In the genomic region with DNA sequence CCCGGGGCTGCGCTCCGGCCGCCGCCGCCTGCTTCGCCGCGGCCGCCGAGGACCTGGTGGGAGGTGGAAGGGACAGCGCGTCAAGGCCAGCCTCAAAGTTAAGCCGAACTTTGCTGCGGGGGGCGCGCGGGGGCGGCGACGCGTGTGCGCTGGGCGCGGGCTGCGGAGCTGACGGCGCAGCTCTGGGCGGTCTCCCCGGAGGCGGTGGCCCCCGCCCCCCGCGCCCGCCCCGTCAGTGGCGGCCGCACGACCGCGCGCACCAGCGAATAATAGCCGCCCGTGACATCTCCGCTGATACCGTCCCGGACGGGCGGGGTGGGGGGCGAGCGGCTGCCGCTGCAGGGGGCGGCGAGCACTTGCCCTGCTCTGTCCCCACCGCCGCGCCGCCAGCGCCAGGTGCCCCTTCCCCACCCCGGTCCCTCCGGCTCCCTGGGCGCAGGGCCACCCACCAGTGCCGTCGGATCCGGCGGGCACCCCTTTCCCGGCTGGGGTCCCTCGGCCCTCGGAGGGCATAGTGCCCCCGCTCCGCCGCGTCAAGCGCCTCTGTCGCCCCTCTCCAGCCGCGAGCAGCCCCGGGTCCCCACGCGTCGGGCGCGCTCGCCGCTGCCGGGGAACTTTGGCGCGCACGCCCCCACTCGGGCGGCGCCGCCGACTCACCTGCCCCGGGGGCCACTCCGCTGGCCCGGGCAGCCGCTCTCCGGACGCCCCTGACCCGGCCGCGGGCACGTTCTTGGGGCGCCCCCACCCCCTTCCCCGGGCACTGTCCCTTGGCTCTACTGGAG, we compare ENCODE assay signal across 8 cellular contexts. TPM values are rescaled to one million over a fixed set of nuclear protein-coding genes. Genes with fewer than 3 reads are reported as not detected.
DNase-seq lines count a peak whose midpoint lies in the region; ATAC-seq, FAIRE-seq and TF ChIP-seq lines count a peak whose summit lies in the region.

No MANE protein-coding gene starts in this region.

- H3K4me3 ChIP-seq in AG04449 (ENCODE audit: low read depth, low read length), result peak overlapping the region; percentile 48
- peak overlapping the region; percentile 81 for H3K4me3 ChIP-seq in GM23248
- peak overlapping the region; percentile 12 for H3K4me3 ChIP-seq in fibroblast of mammary gland (ENCODE audit: control insufficient read depth, low read depth, low read length)
- peak overlapping the region; percentile 50 for H3K4me3 ChIP-seq in skeletal muscle cell (ENCODE audit: low read depth, low read length)

- H3K27me3 Mint-ChIP-seq in WTC11 (ENCODE audit: low read depth), result peaks cover 27% of the 10 kb centered on the region

- H3K27me3 ChIP-seq in GM23248 (replicated peaks; ENCODE audit: insufficient read depth), result peaks cover 16% of the 10 kb centered on the region; the same call in 1 of the 2 replicates

- FAIRE-seq in H54 (lab: Jason Lieb, UNC), result no peak

- no peaks in the 10 kb centered on the region for H3K9me3 ChIP-seq in GM23248 (ENCODE audit: low read depth)

- H3K9me2 ChIP-seq in GM23248 (ENCODE audit: insufficient read depth), result no peaks in the 10 kb centered on the region

- TF ChIP-seq POLR2A in H54 (IDR thresholded peaks at IDR 0.05; ENCODE audit: low read depth, low read length), result no peak

- WGBS in GM23248 (ENCODE audit: low coverage in 1 of 2, low lambda C conversion rate in 2 of 2, missing lambda C conversion rate in 2 of 2), 2 experiments, result 2 to 4% methylated on average over 32 to 56 of the region's 107 CpGs

- ATAC-seq in WTC11, result no peak
- ATAC-seq in GM19035 (IDR thresholded peaks at IDR 0.05; ENCODE audit: unreplicated experiment), result no peak

- H3K9ac ChIP-seq in GM23248, result peak overlapping the region; percentile 54; the same call in 1 of the 2 replicates

- DNase-seq in AG04449 (ENCODE audit: low read depth, low spot score), result no peak
- peak; percentile 32 for DNase-seq in GM23248
- DNase-seq in WTC11 (ENCODE audit: low spot score), result no peak
- no peak for DNase-seq in fibroblast of mammary gland (ENCODE audit: low read depth)
- DNase-seq in skeletal muscle cell (ENCODE audit: low read depth), result no peak
- DNase-seq in H54 (ENCODE audit: insufficient read length, low spot score), result no peak
- no peak for DNase-seq in MV-4-11 (lab: John Stamatoyannopoulos, UW)

- no peak for TF ChIP-seq CTCF in AG04449 (IDR thresholded peaks at IDR 0.05; ENCODE audit: insufficient read depth, low read length, missing control alignments)
- no peak for TF ChIP-seq CTCF in WTC11 (IDR thresholded peaks at IDR 0.05)
- no peak for TF ChIP-seq CTCF in fibroblast of mammary gland (conservative IDR thresholded peaks at IDR 0.05; ENCODE audit: control insufficient read depth, insufficient read depth, low read depth, low read length)

- no peaks in the 10 kb centered on the region; the same call in 1 of the 2 replicates for H3K36me3 Mint-ChIP-seq in WTC11

- H3K4me3 Mint-ChIP-seq in WTC11, result peak overlapping the region; percentile 16; the same call in 1 of the 2 replicates

- no peaks in the 10 kb centered on the region for H3K9me3 Mint-ChIP-seq in WTC11

- H3K27ac Mint-ChIP-seq in WTC11, result no peak overlapping the region

- H3K79me2 ChIP-seq in GM23248 (ENCODE audit: insufficient read depth), result no peaks in the 10 kb centered on the region

- peak overlapping the region; percentile 91 for H2AFZ ChIP-seq in GM23248

- H3F3A ChIP-seq in GM23248 (ENCODE audit: insufficient read depth), result no peaks in the 10 kb centered on the region

- POLR2A ChIA-PET in AG04449 (lab: Yijun Ruan, JAX), result no interaction called here
- POLR2A ChIA-PET in WTC11 (lab: Charles Lee), result interaction anchor here (1.5 kb wide), 1 partner anchor 13 kb away, joined by 3 read pairs; the partner anchor contains the start of gene PLPP7

- H3K4me1 Mint-ChIP-seq in WTC11, result peaks cover 24% of the 10 kb centered on the region

- in situ Hi-C loops in GM23248 (cut with MboI), result no loop called here

- CTCF ChIA-PET in AG04449 (lab: Yijun Ruan, JAX), result no interaction called here
- CTCF ChIA-PET in WTC11 (lab: Charles Lee), result interaction anchor here (1.9 to 7.8 kb wide), 3 partner anchors 12 to 59 kb away, joined by 7 to 57 read pairs (median 10); partner anchors contain the start of gene PLPP7

- no peaks in the 10 kb centered on the region for H3K4me1 ChIP-seq in GM23248 (ENCODE audit: insufficient read depth)

- H4K20me1 ChIP-seq in GM23248 (ENCODE audit: insufficient read depth), result no peaks in the 10 kb centered on the region

- H3K36me3 ChIP-seq in GM23248 (ENCODE audit: low read depth), result no peaks in the 10 kb centered on the region

- H3K27ac ChIP-seq in GM23248, result no peak overlapping the region

- H3K4me2 ChIP-seq in GM23248 (ENCODE audit: unreplicated experiment), result peak overlapping the region; percentile 78

TF ChIP-seq in WTC11, 78 proteins besides CTCF, POLR2A, EP300 and RAD21:
- TF ChIP-seq ARID4B (CRISPR knock-in tag; IDR thresholded peaks at IDR 0.05; ENCODE audit: borderline replicate concordance) (0 out of 2 replicates have a peak, but pooled peaks have one; percentile 37), TEAD4 (CRISPR knock-in tag; IDR thresholded peaks at IDR 0.05) (0 out of 2 replicates have a peak, but pooled peaks have one; percentile 13), HMGXB4 (CRISPR knock-in tag; IDR thresholded peaks at IDR 0.05) (0 out of 2 replicates have a peak, but pooled peaks have one; percentile 10), NFATC4 (CRISPR knock-in tag; IDR thresholded peaks at IDR 0.05) (no peak)

RNA-seq across cellular contexts. Expression of gene FAM78A, which starts 0.8 kb away (rescaled TPM):
- 0.38 and 1.1 TPM in 2 replicates for total RNA-seq in GM23248 (2014; rRNA removed; shearing (Covaris generic))
- polyA plus RNA-seq in GM23248 (2016; fragmentation: Nextera tagmentation; extraction: Ambion mirVana), result 0.23 and 0.29 TPM in 2 replicates
- 3.0 to 3.5 TPM (median 3.4 TPM) in 3 replicates for total RNA-seq in WTC11 (2021)

RNA-seq across cellular contexts. Expression of gene PLPP7, which starts 12.4 kb away (rescaled TPM):
- total RNA-seq in GM23248 (2014; rRNA removed; shearing (Covaris generic)), result 0.13 and 0.32 TPM in 2 replicates
- polyA plus RNA-seq in GM23248 (2016; fragmentation: Nextera tagmentation; extraction: Ambion mirVana), result 0.65 and 0.67 TPM in 2 replicates
- total RNA-seq in WTC11 (2021), result 4.2 to 4.9 TPM (median 4.7 TPM) in 3 replicates

Comparison
In these comparisons a context has a peak if more than half of its experiments do, and no peak if none do; other contexts are left out.
1. H3K4me3 ChIP-seq: peak in every context shown above with its lines; median percentile 81 in GM23248; 50 in skeletal muscle cell; 48 in AG04449; 12 in fibroblast of mammary gland.